ENCODE assay signal across 19 cellular contexts in the genomic region with DNA sequence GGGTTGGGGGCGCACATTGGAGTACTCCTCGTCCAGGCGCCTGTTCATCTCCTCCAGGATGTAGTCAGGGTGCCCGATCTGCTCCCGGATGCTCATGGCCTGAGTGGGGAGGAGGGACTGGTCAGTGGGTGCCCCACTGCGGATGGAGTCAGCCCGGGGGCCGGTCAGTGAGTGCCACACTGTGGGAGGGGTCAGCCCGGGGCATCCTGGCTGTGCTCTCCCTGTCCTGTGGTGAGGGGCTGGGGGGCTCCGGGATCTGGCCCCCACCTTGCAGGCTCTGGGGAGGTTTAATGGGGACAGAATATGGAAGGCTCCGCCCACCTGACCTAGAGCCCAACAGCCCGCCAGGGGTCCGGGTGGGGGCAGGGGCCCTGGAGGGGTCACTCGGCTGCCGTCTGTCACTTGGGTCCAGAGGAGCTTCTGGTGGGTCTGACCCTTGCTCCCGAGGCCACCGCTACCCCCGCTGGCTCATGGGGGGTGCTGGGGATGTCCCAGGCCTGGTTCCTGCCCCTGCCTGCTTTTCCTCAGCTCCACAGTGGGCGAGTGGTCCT. TPM values are rescaled to one million over a fixed set of nuclear protein-coding genes. Genes with fewer than 3 reads are reported as not detected.
"Had no signal": no experiment of that assay in that cellular context is flagged by ENCODE, and none has a peak within 500 bp of the region (broad histone marks: within the 10 kb centered on the region; RNA-seq: fewer than 3 reads in every experiment).

No MANE protein-coding gene starts in this region.

- H3K27ac ChIP-seq: cardiac muscle cell, hepatocyte, ovary, stomach, thyroid gland, VCaP had no signal

- H3K27me3 ChIP-seq: cardiac muscle cell, hepatocyte, ovary, thyroid gland had no signal

- ATAC-seq: left cardiac atrium, T-cell had no signal

- DNase-seq: activated CD4-positive, alpha-beta T cell treated with anti-CD3 and anti-CD28 coated beads for 4 hours; activated CD8-positive, alpha-beta memory T cell treated with anti-CD3 and anti-CD28 coated beads for 24 hours; activated gamma-delta T cell; cortex of kidney; effector CD8-positive, alpha-beta T cell; left cardiac atrium; nephron progenitor cell; stimulated activated CD4-positive, alpha-beta T cell treated with anti-CD3 and anti-CD28 coated beads, Interleukin-4, amount 100 ng/mL, for 4 hours; stomach; T-cell; T1000; thyroid gland had no signal

- FAIRE-seq: urothelium cell line had no signal

- H3K4me3 ChIP-seq: cardiac muscle cell, hepatocyte, ovary, thyroid gland had no signal

- H3K36me3 Mint-ChIP-seq: T-cell had no signal

- H3K36me3 ChIP-seq: cardiac muscle cell, ovary, thyroid gland had no signal

- H3K27ac Mint-ChIP-seq: memory B cell, T-cell had no signal

- H3K9me3 ChIP-seq: ovary, thyroid gland had no signal

- H3K4me3 Mint-ChIP-seq: memory B cell, nephron progenitor cell, T-cell had no signal

RNA-seq across cellular contexts. Expression of gene MMEL1, which starts 37.5 kb away (rescaled TPM):
- total RNA-seq: cardiac muscle cell, SK-MEL-5 had no signal
